Comparison of ENCODE assay signal across 8 cellular contexts in the genomic region with DNA sequence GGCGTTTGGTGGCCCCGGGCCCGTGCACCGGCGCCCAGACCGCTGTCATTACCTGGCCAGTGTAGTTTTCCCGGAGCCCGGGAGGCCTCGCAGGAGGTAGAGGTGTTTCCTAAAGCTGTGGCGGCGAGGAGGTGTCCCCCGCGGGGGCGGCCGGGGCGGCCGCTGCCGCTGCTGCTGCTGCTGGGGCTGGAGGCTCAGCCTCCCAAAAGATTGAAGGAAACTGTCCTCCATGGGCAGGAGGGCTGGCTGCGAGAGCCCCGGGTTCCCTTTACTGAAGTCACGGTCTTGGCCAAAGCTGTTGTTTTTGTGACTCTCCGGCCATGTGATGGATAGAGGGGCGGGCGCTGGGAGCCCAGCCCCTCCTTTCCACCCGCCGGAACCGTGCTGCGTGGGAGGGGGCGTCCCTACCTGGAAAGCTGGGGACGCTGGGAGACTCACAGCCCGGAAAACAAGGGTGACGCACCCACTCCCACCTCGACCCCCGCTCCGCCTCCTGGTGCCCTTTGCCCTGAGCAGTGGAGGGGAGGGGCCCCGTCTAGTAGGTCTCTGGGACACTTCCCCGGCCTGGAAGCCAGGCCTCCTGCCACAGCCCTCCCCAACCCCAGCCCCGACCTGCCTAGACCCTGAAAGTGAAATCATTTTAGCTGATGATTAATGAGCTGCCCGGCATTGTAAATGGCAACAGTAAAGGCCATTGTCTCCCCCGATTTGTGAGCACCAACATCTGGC. TPM values are rescaled to one million over a fixed set of nuclear protein-coding genes. Genes with fewer than 3 reads are reported as not detected.
A peak's percentile ranks its signal among the peaks of the same experiment; 100 is the strongest.
DNase-seq lines count a peak whose midpoint lies in the region; ATAC-seq and TF ChIP-seq lines count a peak whose summit lies in the region.

A gene (minus strand): TSS at position 279 of the 729 bp plus-strand sequence. CDS start 48 bp downstream, at position 231.

- H3K4me1 Mint-ChIP-seq in activated T-cell treated with anti-CD3 and anti-CD28 coated beads, Interleukin-2, amount 50 U/mL, for 4 hours (ENCODE audit: low read depth): peaks cover 43% of the 10 kb centered on the region
- peaks cover 38 to 48% of the 10 kb centered on the region in 2 donors for H3K4me1 Mint-ChIP-seq in natural killer cell treated with Interleukin-12 subunit alpha and Interleukin-12 subunit beta and Interleukin-15 and Interleukin-18, amount 100 ng/mL, for 72 hours (ENCODE audit: low read depth in 2 of 2)

- no peaks in the 10 kb centered on the region for H3K4me1 ChIP-seq in BE2C

- no peak for TF ChIP-seq CTCF in BE2C (IDR thresholded peaks at IDR 0.05; ENCODE audit: low read depth, low read length)

- peak within 1 kb of the TSS; percentile 82 for H3K4me3 ChIP-seq in BE2C (ENCODE audit: low read depth, low read length)

- H3K9me3 Mint-ChIP-seq in activated T-cell treated with anti-CD3 and anti-CD28 coated beads, Interleukin-2, amount 50 U/mL, for 4 hours: no peaks in the 10 kb centered on the region
- H3K9me3 Mint-ChIP-seq in natural killer cell treated with Interleukin-12 subunit alpha and Interleukin-12 subunit beta and Interleukin-15 and Interleukin-18, amount 100 ng/mL, for 72 hours: no peaks in the 10 kb centered on the region

- H3K4me3 Mint-ChIP-seq in activated T-cell treated with anti-CD3 and anti-CD28 coated beads, Interleukin-2, amount 50 U/mL, for 4 hours: peak within 1 kb of the TSS; percentile 87
- H3K4me3 Mint-ChIP-seq in natural killer cell treated with Interleukin-12 subunit alpha and Interleukin-12 subunit beta and Interleukin-15 and Interleukin-18, amount 100 ng/mL, for 72 hours: peak within 1 kb of the TSS; percentile 100

- H3K27ac Mint-ChIP-seq in natural killer cell treated with Interleukin-12 subunit alpha and Interleukin-12 subunit beta and Interleukin-15 and Interleukin-18, amount 100 ng/mL, for 72 hours: peak within 1 kb of the TSS; percentile 99 to 100

- no peaks in the 10 kb centered on the region; the same call in 1 of the 2 replicates for H3K36me3 ChIP-seq in BE2C

- DNase-seq in BE2C (peak; percentile 48), OCI-M1 (lab: John Stamatoyannopoulos, UW) (peak; percentile 93), fibroblast of peridontal ligament (ENCODE audit: extremely low read depth) (peak; percentile 41)
- DNase-seq in activated T-cell treated with anti-CD3 and anti-CD28 coated beads, Interleukin-2, amount 50 U/mL, for 4 hours: peak; percentile 90
- peak; percentile 93 for DNase-seq in natural killer cell treated with Interleukin-12 subunit alpha and Interleukin-12 subunit beta and Interleukin-15 and Interleukin-18, amount 100 ng/mL, for 72 hours (ENCODE audit: low spot score)
- DNase-seq in stimulated activated naive CD4-positive, alpha-beta T cell treated with Interleukin-2 at 50 U/mL for 16 hours (lab: John Stamatoyannopoulos, UW): peak; percentile 85

- ATAC-seq in GM19035 (IDR thresholded peaks at IDR 0.05; ENCODE audit: unreplicated experiment) (peak; percentile 67), HG03378 (IDR thresholded peaks at IDR 0.05; ENCODE audit: unreplicated experiment) (peak; percentile 67)
- peak; percentile 59 to 64 for ATAC-seq in activated T-cell treated with anti-CD3 and anti-CD28 coated beads, Interleukin-2, amount 50 U/mL, for 4 hours
- ATAC-seq in natural killer cell treated with Interleukin-12 subunit alpha and Interleukin-12 subunit beta and Interleukin-15 and Interleukin-18, amount 100 ng/mL, for 72 hours: peak; percentile 81 to 87

- H3K27me3 ChIP-seq in BE2C: no peaks in the 10 kb centered on the region

- H3K36me3 Mint-ChIP-seq in activated T-cell treated with anti-CD3 and anti-CD28 coated beads, Interleukin-2, amount 50 U/mL, for 4 hours (ENCODE audit: insufficient read depth): peaks cover 18% of the 10 kb centered on the region
- H3K36me3 Mint-ChIP-seq in natural killer cell treated with Interleukin-12 subunit alpha and Interleukin-12 subunit beta and Interleukin-15 and Interleukin-18, amount 100 ng/mL, for 72 hours: peaks cover 18% of the 10 kb centered on the region

- H3K27me3 Mint-ChIP-seq in activated T-cell treated with anti-CD3 and anti-CD28 coated beads, Interleukin-2, amount 50 U/mL, for 4 hours (ENCODE audit: low read depth): no peaks in the 10 kb centered on the region
- H3K27me3 Mint-ChIP-seq in natural killer cell treated with Interleukin-12 subunit alpha and Interleukin-12 subunit beta and Interleukin-15 and Interleukin-18, amount 100 ng/mL, for 72 hours: no peaks in the 10 kb centered on the region

- no peaks in the 10 kb centered on the region for H3K9me3 ChIP-seq in BE2C

RNA-seq across cellular contexts. Expression of the gene that starts here (rescaled TPM):
- 5.5 TPM for polyA plus RNA-seq in BE2C (2012; ENCODE audit: insufficient read depth, insufficient read length, low read depth)
- 1 to 10 TPM; 5.1 to 7.3 (median 5.4) TPM for total RNA-seq in activated T-cell treated with anti-CD3 and anti-CD28 coated beads, Interleukin-2, amount 50 U/mL, for 4 hours
- total RNA-seq in natural killer cell treated with Interleukin-12 subunit alpha and Interleukin-12 subunit beta and Interleukin-15 and Interleukin-18, amount 100 ng/mL, for 72 hours: 10 to 100 TPM; 14.6 to 23.9 TPM

Comparison
In these comparisons a context has a peak if more than half of its experiments do, and no peak if none do; other contexts are left out.
1. Peak in every context shown above with its lines: DNase-seq, ATAC-seq and H3K4me3 ChIP-seq.
2. DNase-seq: peak in every context shown above with its lines; median percentile 93 in OCI-M1; 93 in natural killer cell treated with Interleukin-12 subunit alpha and Interleukin-12 subunit beta and Interleukin-15 and Interleukin-18, amount 100 ng/mL, for 72 hours; 90 in activated T-cell treated with anti-CD3 and anti-CD28 coated beads, Interleukin-2, amount 50 U/mL, for 4 hours; 85 in stimulated activated naive CD4-positive, alpha-beta T cell treated with Interleukin-2 at 50 U/mL for 16 hours; 48 in BE2C; 41 in fibroblast of peridontal ligament.